27 cellular contexts compared by ENCODE assay signal in genomic region chr7:15915694-15916093, GRCh38.
"Had no signal": no experiment of that assay in that cellular context is flagged by ENCODE, and none has a peak within 500 bp of the region (broad histone marks: within the 10 kb centered on the region; RNA-seq: fewer than 3 reads in every experiment).

No MANE protein-coding gene starts in this region.

- H3K27me3 ChIP-seq: colonic mucosa, dorsolateral prefrontal cortex, esophagus muscularis mucosa, hepatocyte, neutrophil, ovary, vagina had no signal

- H3K4me1 Mint-ChIP-seq: activated B cell treated with CpG ODN at 0.5 μM for 24 hours; activated CD4-positive, alpha-beta T cell treated with anti-CD3 and anti-CD28 coated beads for 36 hours; activated naive CD8-positive, alpha-beta T cell treated with anti-CD3 and anti-CD28 coated beads, Interleukin-2, amount 10 ng/mL, durations not matched to agents 7 days and 5 days had no signal

- H3K9me3 ChIP-seq: colonic mucosa, esophagus muscularis mucosa, neutrophil, ovary, psoas muscle, vagina had no signal

- H2AFZ ChIP-seq: hepatocyte had no signal

- H3K4me3 Mint-ChIP-seq: activated B cell treated with CpG ODN at 0.5 μM for 24 hours; activated CD4-positive, alpha-beta T cell treated with anti-CD3 and anti-CD28 coated beads for 36 hours; activated naive CD8-positive, alpha-beta T cell treated with anti-CD3 and anti-CD28 coated beads, Interleukin-2, amount 10 ng/mL, durations not matched to agents 7 days and 5 days; activated T-cell treated with anti-CD3 and anti-CD28 coated beads, Interleukin-2, amount 50 U/mL, for 24 hours; effector memory CD8-positive, alpha-beta T cell; nephron; T-helper 1 cell treated with Interleukin-12 subunit alpha and Interleukin-12 subunit beta and Interleukin-4 antibody, amounts not matched to agents 30 μg/mL and 1 μg/mL, for 36 hours had no signal

- H3K27me3 Mint-ChIP-seq: activated B cell treated with CpG ODN at 0.5 μM for 24 hours; activated CD4-positive, alpha-beta T cell treated with anti-CD3 and anti-CD28 coated beads for 36 hours; activated naive CD8-positive, alpha-beta T cell treated with anti-CD3 and anti-CD28 coated beads, Interleukin-2, amount 10 ng/mL, durations not matched to agents 7 days and 5 days; activated T-cell treated with anti-CD3 and anti-CD28 coated beads, Interleukin-2, amount 50 U/mL, for 24 hours; effector memory CD8-positive, alpha-beta T cell had no signal

- DNase-seq: activated B cell treated with CpG ODN at 0.5 μM for 24 hours; activated CD4-positive, alpha-beta T cell treated with anti-CD3 and anti-CD28 coated beads for 36 hours; activated CD4-positive, alpha-beta T cell treated with anti-CD3 and anti-CD28 coated beads, Interleukin-2, amount 50 U/mL, for 4 hours; activated CD8-positive, alpha-beta memory T cell treated with anti-CD3 and anti-CD28 coated beads for 24 hours; activated CD8-positive, alpha-beta memory T cell treated with anti-CD3 and anti-CD28 coated beads, Interleukin-2, amount 50 U/mL, for 4 hours; activated naive CD4-positive, alpha-beta T cell treated with Interleukin-2 at 50 U/mL for 16 hours; activated naive CD8-positive, alpha-beta T cell treated with anti-CD3 and anti-CD28 coated beads, Interleukin-2, amount 10 ng/mL, durations not matched to agents 7 days and 5 days; activated T-cell treated with anti-CD3 and anti-CD28 coated beads, Interleukin-2, amount 50 U/mL, for 24 hours; amniotic stem cell; colonic mucosa; dorsolateral prefrontal cortex; effector memory CD8-positive, alpha-beta T cell; glutamatergic neuron; left cardiac atrium; ovary; psoas muscle; right cardiac atrium; stimulated activated CD4-positive, alpha-beta T cell treated with anti-CD3 and anti-CD28 coated beads, Interleukin-1b, Interleukin-23, amount 100 ng/mL, for 48 hours; T1000; trophoblast cell had no signal

- H3K4me2 ChIP-seq: hepatocyte had no signal

- ATAC-seq: activated CD4-positive, alpha-beta T cell treated with anti-CD3 and anti-CD28 coated beads for 36 hours; effector memory CD8-positive, alpha-beta T cell; left cardiac atrium; psoas muscle; right cardiac atrium had no signal

- H3K27ac ChIP-seq: colonic mucosa, dorsolateral prefrontal cortex, hepatocyte, neutrophil, ovary, psoas muscle, vagina had no signal

- H3K4me3 ChIP-seq: colonic mucosa, dorsolateral prefrontal cortex, esophagus muscularis mucosa, hepatocyte, ovary, psoas muscle, vagina had no signal

- H3K9me3 Mint-ChIP-seq: activated B cell treated with CpG ODN at 0.5 μM for 24 hours; activated naive CD8-positive, alpha-beta T cell treated with anti-CD3 and anti-CD28 coated beads, Interleukin-2, amount 10 ng/mL, durations not matched to agents 7 days and 5 days; nephron had no signal

- H3K4me1 ChIP-seq: colonic mucosa, psoas muscle had no signal

- H3K79me2 ChIP-seq: hepatocyte had no signal

- H3K27ac Mint-ChIP-seq: activated B cell treated with CpG ODN at 0.5 μM for 24 hours; activated CD4-positive, alpha-beta T cell treated with anti-CD3 and anti-CD28 coated beads for 36 hours; activated naive CD8-positive, alpha-beta T cell treated with anti-CD3 and anti-CD28 coated beads, Interleukin-2, amount 10 ng/mL, durations not matched to agents 7 days and 5 days; activated T-cell treated with anti-CD3 and anti-CD28 coated beads, Interleukin-2, amount 50 U/mL, for 24 hours; activated T-helper 2 cell treated with anti-CD3 and anti-CD28 coated beads, Interferon-gamma antibody, Interleukin-2, Interleukin-4, amounts not matched to agents 10 μg/mL and 5 μg/mL and 100 μg/mL, durations not matched to agents 14 hours and 24 hours and 36 hours; effector memory CD8-positive, alpha-beta T cell; T-helper 1 cell treated with Interleukin-12 subunit alpha and Interleukin-12 subunit beta and Interleukin-4 antibody, amounts not matched to agents 30 μg/mL and 1 μg/mL, for 36 hours had no signal

- H3K36me3 ChIP-seq: colonic mucosa, esophagus muscularis mucosa, neutrophil, ovary, vagina had no signal
